Comparison of ENCODE assay signal across 10 cellular contexts in the genomic region with DNA sequence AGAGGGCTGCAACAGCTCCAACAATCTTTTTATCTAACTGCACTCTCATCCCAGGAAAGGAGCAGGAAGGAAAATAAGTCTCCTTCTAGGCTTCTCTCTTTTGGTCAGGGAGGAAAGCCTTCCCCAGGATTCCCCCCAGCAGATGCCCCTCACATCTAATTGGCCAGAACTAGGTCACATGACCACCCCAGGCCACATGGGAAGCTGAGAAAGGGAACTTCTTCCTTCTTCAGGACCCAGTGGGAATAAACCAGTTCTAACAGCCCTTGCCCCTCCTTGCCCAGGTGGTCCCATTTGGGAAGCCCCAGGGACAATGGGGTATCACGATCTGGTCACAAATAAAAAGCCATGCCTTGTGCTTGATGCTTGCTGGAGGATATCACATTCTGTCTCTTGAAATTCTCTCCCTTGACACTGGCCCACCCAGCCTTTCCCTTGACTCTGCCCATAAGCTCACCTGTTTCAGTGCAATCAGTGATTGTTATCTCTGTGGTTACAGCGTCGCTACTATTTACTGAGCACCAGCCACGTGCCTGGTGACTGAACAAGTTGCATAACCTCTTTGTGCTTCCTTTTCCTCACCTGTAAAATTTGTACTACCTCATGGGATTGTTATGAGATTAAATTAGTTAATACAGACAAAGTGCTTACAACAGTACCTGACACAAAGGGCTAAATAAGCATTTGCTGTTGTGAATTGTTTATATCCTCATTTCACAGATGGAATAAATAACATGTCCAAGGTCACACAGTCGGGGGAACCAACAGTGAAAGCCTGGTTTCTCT. TPM values are rescaled to one million over a fixed set of nuclear protein-coding genes. Genes with fewer than 3 reads are reported as not detected.
DNase-seq lines count a peak whose midpoint lies in the region; ATAC-seq and TF ChIP-seq lines count a peak whose summit lies in the region.
"Had no signal": no experiment of that assay in that cellular context is flagged by ENCODE, and none has a peak within 500 bp of the region (broad histone marks: within the 10 kb centered on the region; RNA-seq: fewer than 3 reads in every experiment).

No MANE protein-coding gene starts in this region.

- no peak for TF ChIP-seq CTCF in PC-9 (conservative IDR thresholded peaks at IDR 0.05)

- H3F3A ChIP-seq in PC-9 (ENCODE audit: insufficient read depth, low read depth) = peaks cover 27% of the 10 kb centered on the region

- no peak overlapping the region for H2AFZ ChIP-seq in PC-9

- no peaks in the 10 kb centered on the region for H3K79me2 ChIP-seq in PC-9 (ENCODE audit: low read depth)

- H3K27me3 ChIP-seq in PC-9 (ENCODE audit: insufficient read depth, low read depth) (peaks cover 10% of the 10 kb centered on the region; the same call in 1 of the 2 replicates), stomach smooth muscle (ENCODE audit: control insufficient read depth in 1 of 2, insufficient read depth in 2 of 2, low read length in 2 of 2) (no peaks in the 10 kb centered on the region)

- no peak overlapping the region for H3K9ac ChIP-seq in stomach smooth muscle (ENCODE audit: low read length in 2 of 2)

- no peaks in the 10 kb centered on the region for H4K20me1 ChIP-seq in PC-9 (ENCODE audit: insufficient read depth)

- ATAC-seq in GM18907 (IDR thresholded peaks at IDR 0.05; ENCODE audit: unreplicated experiment) (no peak), GM18505 (IDR thresholded peaks at IDR 0.05; ENCODE audit: unreplicated experiment) (no peak)

- CTCF ChIA-PET in PC-9 (lab: Charles Lee) = interaction anchor here (0.6 to 1.5 kb wide), 3 partner anchors 17 to 211 kb away, joined by 4 to 5 read pairs (median 4); no protein-coding TSS in a partner anchor

- no peaks in the 10 kb centered on the region for H3K9me3 ChIP-seq in PC-9 (ENCODE audit: insufficient read depth, low read depth)
- no peaks in the 10 kb centered on the region for H3K9me3 ChIP-seq in stomach smooth muscle (ENCODE audit: control insufficient read depth in 2 of 2, low read length in 2 of 2)

- DNase-seq in activated naive CD4-positive, alpha-beta T cell treated with Interleukin-2 at 50 U/mL for 16 hours = peak; percentile 23
- DNase-seq in activated naive CD4-positive, alpha-beta T cell (lab: John Stamatoyannopoulos, UW) = no peak
- peak; percentile 69 to 98 for DNase-seq in PC-9
- DNase-seq in epithelial cell of prostate (ENCODE audit: low read depth, low spot score) = peak; percentile 76
- no peak for DNase-seq in COR-L47 (lab: John Stamatoyannopoulos, UW)
- DNase-seq: naive B cell, NCI-H1092 treated with DMSO at 0.1 percent for 48 hours had no signal

- POLR2A ChIA-PET in PC-9 (lab: Charles Lee; ENCODE audit: unreplicated experiment) = interaction anchor here (0.5 to 0.7 kb wide), 4 partner anchors 13 to 194 kb away, joined by 3 to 6 read pairs (median 4); no protein-coding TSS in a partner anchor

- TF ChIP-seq POLR2A in GM18505 (IDR thresholded peaks at IDR 0.05; ENCODE audit: borderline replicate concordance, extremely low read depth, insufficient read depth, insufficient read length) = no peak

- H3K9me2 ChIP-seq in PC-9 (ENCODE audit: insufficient read depth) = no peaks in the 10 kb centered on the region

- no peaks in the 10 kb centered on the region for H3K36me3 ChIP-seq in PC-9 (ENCODE audit: low read depth)
- peaks cover 3 to 11% of the 10 kb centered on the region in 2 donors for H3K36me3 ChIP-seq in stomach smooth muscle (ENCODE audit: control insufficient read depth in 2 of 2, insufficient read depth in 2 of 2, low read length in 2 of 2)

- H3K27ac ChIP-seq in PC-9 = peak overlapping the region; percentile 44
- peak overlapping the region; percentile 25 for H3K27ac ChIP-seq in epithelial cell of prostate
- peak overlapping the region; percentile 55 for H3K27ac ChIP-seq in stomach smooth muscle (ENCODE audit: low read length)

- H3K4me2 ChIP-seq in PC-9 = peak overlapping the region; percentile 12

- intact Hi-C loops in PC-9 (cut with micrococcal nuclease; ENCODE audit: unreplicated experiment) = loop anchor here (1.0 to 2.0 kb wide), 4 partner anchors 13 to 89 kb away; partner anchors contain the start of gene TSPAN15

- H3K4me3 ChIP-seq in PC-9 (no peak overlapping the region), stomach smooth muscle (ENCODE audit: low read length in 2 of 2) (no peak overlapping the region)

- BruUV-seq in PC-9 (replicated peaks; lab: Mats Ljungman, UMichigan) = no TSS peak

- peaks cover 28% of the 10 kb centered on the region for H3K4me1 ChIP-seq in PC-9 (replicated peaks; ENCODE audit: insufficient read depth)
- peaks cover 36% of the 10 kb centered on the region for H3K4me1 ChIP-seq in stomach smooth muscle (ENCODE audit: control insufficient read depth, insufficient read depth, low read length)

RNA-seq across cellular contexts. Expression of gene TACR2, which starts 9.0 kb away (rescaled TPM):
- 0.23 TPM in 1 of 2 replicates, not detected in the other for total RNA-seq in PC-9 (2021)

RNA-seq across cellular contexts. Expression of gene TSPAN15, which starts 25.6 kb away (rescaled TPM):
- total RNA-seq in PC-9 (2021) = 97.0 and 108 TPM in 2 replicates

Comparison
In these comparisons a context has a peak if more than half of its experiments do, and no peak if none do; other contexts are left out.
1. DNase-seq: peak in activated naive CD4-positive, alpha-beta T cell treated with Interleukin-2 at 50 U/mL for 16 hours (single experiment), PC-9 (2 of 2) and epithelial cell of prostate (single experiment); none in activated naive CD4-positive, alpha-beta T cell (0 of 4) and COR-L47 (single experiment).
2. Peak in every context shown above with its lines, with median percentiles within 50 percentile points of each other: H3K27ac ChIP-seq.